In the genomic region with DNA sequence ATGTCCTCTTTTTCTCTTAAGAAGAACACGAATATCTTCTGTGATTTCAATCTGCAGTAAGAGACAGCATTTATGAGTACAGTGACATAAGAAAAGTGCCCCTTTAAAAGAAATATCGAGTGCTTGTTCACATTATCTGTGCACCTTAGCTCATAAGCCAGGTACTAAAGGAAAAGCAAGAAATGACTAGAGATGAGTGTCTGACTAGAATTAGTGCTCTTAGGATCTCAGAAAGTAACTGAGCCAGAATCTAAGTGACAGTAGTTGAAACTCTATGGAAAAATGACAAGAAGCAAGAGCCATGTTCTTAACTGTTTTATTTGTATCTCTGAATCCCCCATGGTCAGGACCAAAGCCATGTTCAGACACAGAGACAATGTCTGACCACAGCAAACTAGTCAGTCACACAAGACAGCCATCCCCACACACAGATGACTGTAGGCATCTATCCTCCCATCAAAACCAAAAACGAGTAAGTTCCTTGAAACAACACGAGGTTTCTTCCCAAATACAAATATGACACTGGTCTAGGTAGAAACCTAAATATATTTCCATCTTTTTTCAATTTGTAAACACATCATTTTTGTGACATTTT, we compare ENCODE assay signal across 11 cellular contexts.
"Had no signal": no experiment of that assay in that cellular context is flagged by ENCODE, and none has a peak within 500 bp of the region (broad histone marks: within the 10 kb centered on the region; RNA-seq: fewer than 3 reads in every experiment).

No MANE protein-coding gene starts in this region.

- H3K9me3 Mint-ChIP-seq: activated naive CD8-positive, alpha-beta T cell treated with anti-CD3 and anti-CD28 coated beads, Interleukin-2, amount 50 U/mL, for 24 hours had no signal

- ATAC-seq: activated naive CD8-positive, alpha-beta T cell treated with anti-CD3 and anti-CD28 coated beads, Interleukin-2, amount 50 U/mL, for 24 hours had no signal

- H3K27ac ChIP-seq: cardiac muscle cell, tibial artery, uterus had no signal

- FAIRE-seq: frontal cortex had no signal

- H3K27me3 ChIP-seq: cardiac muscle cell, tibial artery, uterus had no signal

- H3K4me1 ChIP-seq: tibial artery, uterus had no signal

- H3K27ac Mint-ChIP-seq: activated naive CD8-positive, alpha-beta T cell treated with anti-CD3 and anti-CD28 coated beads, Interleukin-2, amount 50 U/mL, for 24 hours had no signal

- DNase-seq: activated CD4-positive, alpha-beta T cell treated with anti-CD3 and anti-CD28 coated beads, Interleukin-2, amount 50 U/mL, for 48 hours; activated CD4-positive, CD25-positive, alpha-beta regulatory T cell; activated naive CD4-positive, alpha-beta T cell; activated naive CD8-positive, alpha-beta T cell treated with anti-CD3 and anti-CD28 coated beads, Interleukin-2, amount 50 U/mL, for 24 hours; head of caudate nucleus; stimulated activated CD4-positive, alpha-beta T cell treated with anti-CD3 and anti-CD28 coated beads, Interleukin-12 subunit alpha, Interleukin-12 subunit beta, amount 100 ng/mL, for 4 hours; stimulated activated CD4-positive, alpha-beta T cell treated with anti-CD3 and anti-CD28 coated beads, Interleukin-2, amount 100 ng/mL, for 24 hours; tibial artery; uterus had no signal

- H3K9me3 ChIP-seq: tibial artery, uterus had no signal

- H3K4me3 Mint-ChIP-seq: activated naive CD8-positive, alpha-beta T cell treated with anti-CD3 and anti-CD28 coated beads, Interleukin-2, amount 50 U/mL, for 24 hours had no signal

- H3K4me3 ChIP-seq: cardiac muscle cell, tibial artery, uterus had no signal

- H3K27me3 Mint-ChIP-seq: activated naive CD8-positive, alpha-beta T cell treated with anti-CD3 and anti-CD28 coated beads, Interleukin-2, amount 50 U/mL, for 24 hours had no signal

- H3K36me3 ChIP-seq: cardiac muscle cell, tibial artery, uterus had no signal
